ENCODE assay signal across 17 cellular contexts in genomic region chr12:93273834-93274705, GRCh38.
DNase-seq lines count a peak whose midpoint lies in the region; ATAC-seq, FAIRE-seq and TF ChIP-seq lines count a peak whose summit lies in the region.
"Had no signal": no experiment of that assay in that cellular context is flagged by ENCODE, and none has a peak within 500 bp of the region (broad histone marks: within the 10 kb centered on the region; RNA-seq: fewer than 3 reads in every experiment).

No MANE protein-coding gene starts in this region.

- H3K23ac ChIP-seq in mesendoderm (ENCODE audit: low read length), result no peak overlapping the region

- peaks cover 2% of the 10 kb centered on the region for H3K9me3 Mint-ChIP-seq in activated naive CD8-positive, alpha-beta T cell treated with anti-CD3 and anti-CD28 coated beads, Interleukin-2, amount 10 ng/mL, durations not matched to agents 7 days and 5 days
- no peaks in the 10 kb centered on the region for H3K9me3 Mint-ChIP-seq in T-helper 2 cell treated with Interferon-gamma antibody and Interleukin-4, amounts not matched to agents 5 μg/mL and 100 μg/mL, for 36 hours
- H3K9me3 Mint-ChIP-seq: activated T-helper 1 cell treated with anti-CD3 and anti-CD28 coated beads, Interleukin-12 subunit alpha, Interleukin-12 subunit beta, Interleukin-2, Interleukin-4 antibody, amounts not matched to agents 30 ng/mL and 10 ng/mL and 1 ng/mL, durations not matched to agents 14 hours and 24 hours and 36 hours had no signal

- H3K4ac ChIP-seq in mesendoderm (ENCODE audit: low read depth, low read length), result no peak overlapping the region

- peaks cover 1% of the 10 kb centered on the region for H3K36me3 Mint-ChIP-seq in activated naive CD8-positive, alpha-beta T cell treated with anti-CD3 and anti-CD28 coated beads, Interleukin-2, amount 10 ng/mL, durations not matched to agents 7 days and 5 days
- no peaks in the 10 kb centered on the region for H3K36me3 Mint-ChIP-seq in T-helper 2 cell treated with Interferon-gamma antibody and Interleukin-4, amounts not matched to agents 5 μg/mL and 100 μg/mL, for 36 hours (ENCODE audit: low read depth)

- H2BK15ac ChIP-seq in mesendoderm (replicated peaks; ENCODE audit: low read depth), result no peak overlapping the region

- H3K4me1 ChIP-seq in ACC112 (ENCODE audit: control insufficient read depth, insufficient read depth, low read length, unreplicated experiment), result no peaks in the 10 kb centered on the region
- H3K4me1 ChIP-seq in HEK293 (ENCODE audit: control insufficient read depth, insufficient read depth, low read length), result no peaks in the 10 kb centered on the region
- no peaks in the 10 kb centered on the region for H3K4me1 ChIP-seq in mesendoderm (ENCODE audit: control insufficient read depth, low read depth, low read length)
- H3K4me1 ChIP-seq: breast epithelium, gastroesophageal sphincter had no signal

- TF ChIP-seq CTCF in HEK293 (tag by site-specific recombination; IDR thresholded peaks at IDR 0.05), result no peak

- DNase-seq in activated naive CD8-positive, alpha-beta T cell treated with anti-CD3 and anti-CD28 coated beads, Interleukin-2, amount 10 ng/mL, durations not matched to agents 7 days and 5 days, result no peak
- DNase-seq in mesendoderm (peak; percentile 13), left lobe of liver (ENCODE audit: low spot score) (no peak), H54 (ENCODE audit: insufficient read length, low spot score) (no peak)
- no peak for DNase-seq in T-helper 2 cell treated with Interferon-gamma antibody and Interleukin-4, amounts not matched to agents 5 μg/mL and 100 μg/mL, for 36 hours (ENCODE audit: low spot score)
- DNase-seq: activated CD4-positive, alpha-beta T cell treated with anti-CD3 and anti-CD28 coated beads, Interleukin-2, amount 50 U/mL, for 4 hours; effector memory CD4-positive, alpha-beta T cell; MG63; NCI-H2029 treated with DMSO at 0.1 percent for 48 hours; occipital lobe; substantia nigra had no signal

- H3K27me3 Mint-ChIP-seq in activated naive CD8-positive, alpha-beta T cell treated with anti-CD3 and anti-CD28 coated beads, Interleukin-2, amount 10 ng/mL, durations not matched to agents 7 days and 5 days, result peaks cover 2% of the 10 kb centered on the region
- H3K27me3 Mint-ChIP-seq in T-helper 2 cell treated with Interferon-gamma antibody and Interleukin-4, amounts not matched to agents 5 μg/mL and 100 μg/mL, for 36 hours (ENCODE audit: low read depth), result no peaks in the 10 kb centered on the region

- POLR2A ChIA-PET in HEK293 (lab: Yijun Ruan, JAX), result no interaction called here
- POLR2A ChIA-PET in activated naive CD8-positive, alpha-beta T cell treated with anti-CD3 and anti-CD28 coated beads, Interleukin-2, amount 10 ng/mL, durations not matched to agents 7 days and 5 days (lab: Charles Lee), result interaction anchor here (0.9 kb wide), 1 partner anchor 30 kb away, joined by 3 read pairs; no protein-coding TSS in a partner anchor

- H3K56ac ChIP-seq in mesendoderm (ENCODE audit: low read length), result no peak overlapping the region

- no peak overlapping the region for H2AK5ac ChIP-seq in mesendoderm (ENCODE audit: low read length)

- H3K27ac ChIP-seq in ACC112 (ENCODE audit: low read depth, low read length) (no peak overlapping the region), HEK293 (ENCODE audit: extremely low read depth, low read depth, low read length) (no peak overlapping the region), mesendoderm (ENCODE audit: low read depth, low read length) (no peak overlapping the region)
- H3K27ac ChIP-seq: breast epithelium, gastroesophageal sphincter had no signal

- WGBS in mesendoderm (ENCODE audit: extremely low coverage, insufficient coverage, low lambda C conversion rate), result no CpG with 5 or more reads among the region's 8 CpGs

- H3K36me3 ChIP-seq in ACC112 (ENCODE audit: insufficient read depth, low read length) (no peaks in the 10 kb centered on the region), HEK293 (ENCODE audit: control insufficient read depth in 2 of 2, insufficient read depth in 1 of 2, low read length in 2 of 2) (no peaks in the 10 kb centered on the region), mesendoderm (ENCODE audit: control insufficient read depth, insufficient read depth, low read length) (no peaks in the 10 kb centered on the region)
- H3K36me3 ChIP-seq: breast epithelium, gastroesophageal sphincter, MG63 had no signal

- H3K79me1 ChIP-seq in mesendoderm (ENCODE audit: low read length), result no peaks in the 10 kb centered on the region

- peaks cover 9% of the 10 kb centered on the region for H3K4me1 Mint-ChIP-seq in activated naive CD8-positive, alpha-beta T cell treated with anti-CD3 and anti-CD28 coated beads, Interleukin-2, amount 10 ng/mL, durations not matched to agents 7 days and 5 days
- H3K4me1 Mint-ChIP-seq in T-helper 2 cell treated with Interferon-gamma antibody and Interleukin-4, amounts not matched to agents 5 μg/mL and 100 μg/mL, for 36 hours (ENCODE audit: low read depth), result no peaks in the 10 kb centered on the region

- no peak overlapping the region for H3K4me3 ChIP-seq in ACC112 (ENCODE audit: low read depth, low read length)
- H3K4me3 ChIP-seq in HEK293 (ENCODE audit: low read depth, low read length), result no peak overlapping the region
- H3K4me3 ChIP-seq in mesendoderm (ENCODE audit: low read length), result no peak overlapping the region
- H3K4me3 ChIP-seq: breast epithelium, gastroesophageal sphincter, MG63 had no signal

- H3K4me3 Mint-ChIP-seq in activated naive CD8-positive, alpha-beta T cell treated with anti-CD3 and anti-CD28 coated beads, Interleukin-2, amount 10 ng/mL, durations not matched to agents 7 days and 5 days, result peak overlapping the region; percentile 70
- no peak overlapping the region for H3K4me3 Mint-ChIP-seq in T-helper 2 cell treated with Interferon-gamma antibody and Interleukin-4, amounts not matched to agents 5 μg/mL and 100 μg/mL, for 36 hours
- H3K4me3 Mint-ChIP-seq: activated T-helper 1 cell treated with anti-CD3 and anti-CD28 coated beads, Interleukin-12 subunit alpha, Interleukin-12 subunit beta, Interleukin-2, Interleukin-4 antibody, amounts not matched to agents 30 ng/mL and 10 ng/mL and 1 ng/mL, durations not matched to agents 14 hours and 24 hours and 36 hours had no signal

- H3K18ac ChIP-seq in mesendoderm (ENCODE audit: low read length), result no peak overlapping the region

- no peaks in the 10 kb centered on the region for H3K9me3 ChIP-seq in HEK293 (ENCODE audit: control insufficient read depth, insufficient read depth, low read depth, low read length)
- H3K9me3 ChIP-seq: gastroesophageal sphincter, MG63 had no signal

- H2BK5ac ChIP-seq in mesendoderm (ENCODE audit: low read length), result no peak overlapping the region

- no peak overlapping the region for H3K9ac ChIP-seq in mesendoderm (ENCODE audit: low read length)

- peak overlapping the region; percentile 50 for H2AFZ ChIP-seq in ACC112 (ENCODE audit: low read length, unreplicated experiment)

- CTCF ChIA-PET in HEK293 (lab: Yijun Ruan, JAX), result interaction anchor here (0.6 to 0.7 kb wide), 2 partner anchors 176 to 329 kb away, joined by 3 read pairs; no protein-coding TSS in a partner anchor

- H4K5ac ChIP-seq in mesendoderm (ENCODE audit: low read length), result no peak overlapping the region

- H3K79me2 ChIP-seq in ACC112 (ENCODE audit: control insufficient read depth, insufficient read depth, low read length, unreplicated experiment), result no peaks in the 10 kb centered on the region
- H3K79me2 ChIP-seq in mesendoderm (ENCODE audit: control insufficient read depth, insufficient read depth, low read length), result no peaks in the 10 kb centered on the region

- H3K27me3 ChIP-seq in ACC112 (ENCODE audit: insufficient read depth, low read length), result no peaks in the 10 kb centered on the region
- H3K27me3 ChIP-seq in mesendoderm (ENCODE audit: insufficient read depth, low read length, poor library complexity), result no peaks in the 10 kb centered on the region
- H3K27me3 ChIP-seq: breast epithelium, gastroesophageal sphincter, MG63 had no signal

- no peak overlapping the region for H3K4me2 ChIP-seq in mesendoderm (ENCODE audit: low read length)

- peak overlapping the region; percentile 81 for H3K27ac Mint-ChIP-seq in activated naive CD8-positive, alpha-beta T cell treated with anti-CD3 and anti-CD28 coated beads, Interleukin-2, amount 10 ng/mL, durations not matched to agents 7 days and 5 days
- H3K27ac Mint-ChIP-seq in T-helper 2 cell treated with Interferon-gamma antibody and Interleukin-4, amounts not matched to agents 5 μg/mL and 100 μg/mL, for 36 hours, result no peak overlapping the region
- H3K27ac Mint-ChIP-seq: activated T-helper 1 cell treated with anti-CD3 and anti-CD28 coated beads, Interleukin-12 subunit alpha, Interleukin-12 subunit beta, Interleukin-2, Interleukin-4 antibody, amounts not matched to agents 30 ng/mL and 10 ng/mL and 1 ng/mL, durations not matched to agents 14 hours and 24 hours and 36 hours had no signal

- no peak for FAIRE-seq in H54 (lab: Jason Lieb, UNC)

- ATAC-seq in activated naive CD8-positive, alpha-beta T cell treated with anti-CD3 and anti-CD28 coated beads, Interleukin-2, amount 10 ng/mL, durations not matched to agents 7 days and 5 days (ENCODE audit: low read depth), result peak; percentile 78
- ATAC-seq in left lobe of liver, result no peak
- no peak for ATAC-seq in HG03108 (IDR thresholded peaks at IDR 0.05; ENCODE audit: unreplicated experiment)
- ATAC-seq: gastroesophageal sphincter had no signal

- no peak overlapping the region for H2BK120ac ChIP-seq in mesendoderm (ENCODE audit: low read depth, low read length)

- no peak for TF ChIP-seq POLR2A in H54 (IDR thresholded peaks at IDR 0.05; ENCODE audit: low read depth, low read length)

- H4K8ac ChIP-seq in mesendoderm (ENCODE audit: low read depth, low read length), result no peak overlapping the region

TF ChIP-seq in HEK293, 187 proteins besides CTCF, POLR2A, EP300 and RAD21 (continues in another document):
- TF ChIP-seq, protein P1, sequence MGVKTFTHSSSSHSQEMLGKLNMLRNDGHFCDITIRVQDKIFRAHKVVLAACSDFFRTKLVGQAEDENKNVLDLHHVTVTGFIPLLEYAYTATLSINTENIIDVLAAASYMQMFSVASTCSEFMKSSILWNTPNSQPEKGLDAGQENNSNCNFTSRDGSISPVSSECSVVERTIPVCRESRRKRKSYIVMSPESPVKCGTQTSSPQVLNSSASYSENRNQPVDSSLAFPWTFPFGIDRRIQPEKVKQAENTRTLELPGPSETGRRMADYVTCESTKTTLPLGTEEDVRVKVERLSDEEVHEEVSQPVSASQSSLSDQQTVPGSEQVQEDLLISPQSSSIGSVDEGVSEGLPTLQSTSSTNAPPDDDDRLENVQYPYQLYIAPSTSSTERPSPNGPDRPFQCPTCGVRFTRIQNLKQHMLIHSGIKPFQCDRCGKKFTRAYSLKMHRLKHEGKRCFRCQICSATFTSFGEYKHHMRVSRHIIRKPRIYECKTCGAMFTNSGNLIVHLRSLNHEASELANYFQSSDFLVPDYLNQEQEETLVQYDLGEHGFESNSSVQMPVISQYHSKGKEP (tag by site-specific recombination; IDR thresholded peaks at IDR 0.05), result no peak
